In genomic region chr10:133139561-133140065, GRCh38 we compare ENCODE assay signal across 20 cellular contexts. TPM values are rescaled to one million over a fixed set of nuclear protein-coding genes. Genes with fewer than 3 reads are reported as not detected.
A peak's percentile ranks its signal among the peaks of the same experiment; 100 is the strongest.
DNase-seq lines count a peak whose midpoint lies in the region; ATAC-seq, FAIRE-seq and TF ChIP-seq lines count a peak whose summit lies in the region.
"Had no signal": no experiment of that assay in that cellular context is flagged by ENCODE, and none has a peak within 500 bp of the region (broad histone marks: within the 10 kb centered on the region; RNA-seq: fewer than 3 reads in every experiment).

No MANE protein-coding gene starts in this region.

- peak overlapping the region in 9 of 11 experiments; percentile 11 to 39 (median 23); a peak in 7 of 22 replicates for H3K9ac ChIP-seq in BLaER1 treated with 17β-estradiol and CSF1 and Interleukin-3, amounts not matched to agents 10 nM and 100 nM

- FAIRE-seq in frontal cortex (lab: Jason Lieb, UNC) = no peak
- FAIRE-seq: endometrium, GM12878 had no signal

- peak; percentile 11 for DNase-seq in NCI-H2227 (lab: John Stamatoyannopoulos, UW; ENCODE audit: unreplicated experiment)
- no peak for DNase-seq in NCI-H2227 treated with DMSO at 0.1 percent for 48 hours (lab: John Stamatoyannopoulos, UW)
- peak; percentile 33 for DNase-seq in SK-N-DZ (ENCODE audit: low spot score)
- peak; percentile 25 to 58 for DNase-seq in left lung
- DNase-seq in frontal cortex (ENCODE audit: low spot score in 2 of 2) = no peak
- DNase-seq in NCI-H1436 (lab: John Stamatoyannopoulos, UW) = no peak
- DNase-seq in amniotic stem cell (lab: John Stamatoyannopoulos, UW) = no peak
- DNase-seq: activated CD4-positive, alpha-beta T cell treated with anti-CD3 and anti-CD28 coated beads for 48 hours; amygdala; KG1; NCI-H2171 treated with DMSO at 0.1 percent for 48 hours; stimulated activated naive CD8-positive, alpha-beta T cell treated with anti-CD3 and anti-CD28 coated beads, Interleukin-15, amount 100 ng/mL, for 72 hours; T1000 had no signal

- H3K27ac ChIP-seq in BLaER1 treated with 17β-estradiol and CSF1 and Interleukin-3, amounts not matched to agents 10 nM and 100 nM = peak overlapping the region in 8 of 11 experiments; percentile 15 to 63 (median 45); a peak in 11 of 22 replicates
- no peak overlapping the region for H3K27ac ChIP-seq in left lung
- H3K27ac ChIP-seq: SJSA1 had no signal

- H3K36me3 ChIP-seq in BLaER1 treated with 17β-estradiol and CSF1 and Interleukin-3, amounts not matched to agents 10 nM and 100 nM = no peaks in the 10 kb centered on the region
- no peaks in the 10 kb centered on the region for H3K36me3 ChIP-seq in left lung
- H3K36me3 ChIP-seq: SJSA1 had no signal

- H3K9me3 ChIP-seq in BLaER1 treated with 17β-estradiol and CSF1 and Interleukin-3, amounts not matched to agents 10 nM and 100 nM (replicated peaks in 1 of 11) = no peaks in the 10 kb centered on the region
- H3K9me3 ChIP-seq in left lung = no peaks in the 10 kb centered on the region
- H3K9me3 ChIP-seq: SJSA1 had no signal

- peaks cover 0 to 27% (median 6%) of the 10 kb centered on the region in 11 experiments; a peak in 10 of 22 replicates for H4K20me1 ChIP-seq in BLaER1 treated with 17β-estradiol and CSF1 and Interleukin-3, amounts not matched to agents 10 nM and 100 nM

- H3K4me1 ChIP-seq in BLaER1 treated with 17β-estradiol and CSF1 and Interleukin-3, amounts not matched to agents 10 nM and 100 nM = peaks cover 42 to 80% (median 70%) of the 10 kb centered on the region in 10 experiments
- no peaks in the 10 kb centered on the region for H3K4me1 ChIP-seq in left lung
- H3K4me1 ChIP-seq: SJSA1 had no signal

- intact Hi-C loops in left lung (cut with DNase I) = no loop called here

- peak overlapping the region; percentile 64 to 91 (median 81) for H3K4me2 ChIP-seq in BLaER1 treated with 17β-estradiol and CSF1 and Interleukin-3, amounts not matched to agents 10 nM and 100 nM

- peaks cover 0 to 32% (median 0%) of the 10 kb centered on the region in 11 experiments; a peak in 6 of 22 replicates for H3K27me3 ChIP-seq in BLaER1 treated with 17β-estradiol and CSF1 and Interleukin-3, amounts not matched to agents 10 nM and 100 nM
- H3K27me3 ChIP-seq in left lung = peaks cover 0 to 49% of the 10 kb centered on the region in 2 donors
- H3K27me3 ChIP-seq: SJSA1 had no signal

- ATAC-seq in left lung = no peak
- ATAC-seq: CD8-positive, alpha-beta T cell; GM12878 had no signal

- no peak for TF ChIP-seq CTCF in left lung (IDR thresholded peaks at IDR 0.05)

- H3K4me3 ChIP-seq in BLaER1 treated with 17β-estradiol and CSF1 and Interleukin-3, amounts not matched to agents 10 nM and 100 nM = no peak overlapping the region
- H3K4me3 ChIP-seq in left lung = no peak overlapping the region
- H3K4me3 ChIP-seq: GM12878, SJSA1 had no signal

RNA-seq across cellular contexts. Expression of gene KNDC1, which starts 20.4 kb away (rescaled TPM):
- polyA plus RNA-seq in SK-N-DZ (2014; cell fraction: cytosol; rRNA removed) = 0.07 and 0.33 TPM in 2 replicates
- polyA plus RNA-seq in SK-N-DZ (2014; cell fraction: nucleus; rRNA removed) = 0.17 and 0.31 TPM in 2 replicates
- total RNA-seq in left lung = 10 to 100 TPM in 1 of 2 donors, 1 to 10 TPM in 1; 8.4 to 10.4 TPM
- 8.2 TPM for total RNA-seq in frontal cortex
- total RNA-seq: CD8-positive, alpha-beta T cell; myocyte had no signal

RNA-seq across cellular contexts. Expression of gene ADGRA1, which starts 51.9 kb away (rescaled TPM):
- not detected in 2 replicates for polyA plus RNA-seq in SK-N-DZ (2014; cell fraction: cytosol; rRNA removed)
- not detected in 2 replicates for polyA plus RNA-seq in SK-N-DZ (2014; cell fraction: nucleus; rRNA removed)
- under 1 TPM in 1 of 2 donors, not detected in 1; 0.24 TPM for total RNA-seq in left lung
- total RNA-seq in frontal cortex = 2.4 TPM
- total RNA-seq: CD8-positive, alpha-beta T cell; GM12878; lower leg skin; SJSA1 had no signal
- polyA plus RNA-seq: GM12878 had no signal

Comparison
In these comparisons a context has a peak if more than half of its experiments do, and no peak if none do; other contexts are left out.
1. DNase-seq: peak in NCI-H2227 (single experiment), SK-N-DZ (single experiment) and left lung (2 of 2); none in NCI-H2227 treated with DMSO at 0.1 percent for 48 hours (single experiment), frontal cortex (0 of 2), NCI-H1436 (single experiment) and amniotic stem cell (single experiment).
2. H3K27ac ChIP-seq: peak in BLaER1 treated with 17β-estradiol and CSF1 and Interleukin-3, amounts not matched to agents 10 nM and 100 nM (8 of 11); none in left lung (0 of 2).